In genomic region chr17:79007504-79008381, GRCh38 we compare ENCODE assay signal across 10 cellular contexts. TPM values are rescaled to one million over a fixed set of nuclear protein-coding genes. Genes with fewer than 3 reads are reported as not detected.
DNase-seq lines count a peak whose midpoint lies in the region; ATAC-seq, FAIRE-seq and TF ChIP-seq lines count a peak whose summit lies in the region.
"Had no signal": no experiment of that assay in that cellular context is flagged by ENCODE, and none has a peak within 500 bp of the region (broad histone marks: within the 10 kb centered on the region; RNA-seq: fewer than 3 reads in every experiment).

No MANE protein-coding gene starts in this region.

- FAIRE-seq in keratinocyte (lab: Jason Lieb, UNC): peak; percentile 44

- peaks cover 2% of the 10 kb centered on the region for H3K9me1 ChIP-seq in keratinocyte (ENCODE audit: control insufficient read depth, extremely low read depth, insufficient read depth, low read length)

- peaks cover 60% of the 10 kb centered on the region for H3K79me2 ChIP-seq in keratinocyte (ENCODE audit: control insufficient read depth, insufficient read depth, low read length)

- H3K4me1 ChIP-seq in keratinocyte (ENCODE audit: control insufficient read depth, extremely low read depth, insufficient read depth, low read length) (peaks cover 52% of the 10 kb centered on the region), stomach (peaks cover 49 to 64% (median 60%) of the 10 kb centered on the region in 4 donors)

- peaks cover under 1% of the 10 kb centered on the region for H3K27me3 Mint-ChIP-seq in activated CD8-positive, alpha-beta memory T cell treated with anti-CD3 and anti-CD28 coated beads, Interleukin-2, amount 10 ng/mL, durations not matched to agents 7 days and 5 days
- no peaks in the 10 kb centered on the region for H3K27me3 Mint-ChIP-seq in activated T-helper 17 cell treated with anti-CD3 and anti-CD28 coated beads, Interleukin-2, amount 50 U/mL, for 72 hours

- H3K4me1 Mint-ChIP-seq in activated CD8-positive, alpha-beta memory T cell treated with anti-CD3 and anti-CD28 coated beads, Interleukin-2, amount 10 ng/mL, durations not matched to agents 7 days and 5 days: peaks cover 44% of the 10 kb centered on the region
- H3K4me1 Mint-ChIP-seq in activated T-helper 17 cell treated with anti-CD3 and anti-CD28 coated beads, Interleukin-2, amount 50 U/mL, for 72 hours: peaks cover 25% of the 10 kb centered on the region

- no peak overlapping the region for H2AFZ ChIP-seq in keratinocyte (ENCODE audit: control insufficient read depth, low read length)

- DNase-seq in activated CD8-positive, alpha-beta memory T cell treated with anti-CD3 and anti-CD28 coated beads, Interleukin-2, amount 10 ng/mL, durations not matched to agents 7 days and 5 days: no peak
- no peak for DNase-seq in activated CD8-positive, alpha-beta memory T cell treated with anti-CD3 and anti-CD28 coated beads for 24 hours
- no peak for DNase-seq in keratinocyte (ENCODE audit: low read depth, low spot score)
- no peak for DNase-seq in stomach
- no peak for DNase-seq in NCI-H146 treated with DMSO at 0.1 percent for 48 hours (lab: John Stamatoyannopoulos, UW; ENCODE audit: unreplicated experiment)
- DNase-seq in effector CD4-positive, alpha-beta T cell: no peak
- DNase-seq: C1 segment of cervical spinal cord had no signal

- H3K36me3 ChIP-seq in keratinocyte (ENCODE audit: control insufficient read depth in 2 of 2, extremely low read depth in 1 of 2, insufficient read depth in 2 of 2, low read length in 2 of 2): peaks cover 7 to 20% of the 10 kb centered on the region in 2 experiments
- peaks cover 0 to 8% (median under 1%) of the 10 kb centered on the region in 4 donors for H3K36me3 ChIP-seq in stomach
- H3K36me3 ChIP-seq: right atrium auricular region had no signal

- no peaks in the 10 kb centered on the region for H3K9me3 Mint-ChIP-seq in activated CD8-positive, alpha-beta memory T cell treated with anti-CD3 and anti-CD28 coated beads, Interleukin-2, amount 10 ng/mL, durations not matched to agents 7 days and 5 days (ENCODE audit: low read depth)
- no peaks in the 10 kb centered on the region for H3K9me3 Mint-ChIP-seq in activated T-helper 17 cell treated with anti-CD3 and anti-CD28 coated beads, Interleukin-2, amount 50 U/mL, for 72 hours

- peaks cover 5% of the 10 kb centered on the region for H4K20me1 ChIP-seq in keratinocyte (ENCODE audit: control insufficient read depth, extremely low read depth, insufficient read depth, low read length)

- intact Hi-C loops in stomach (cut with DNase I; ENCODE audit: low total_unique reads): no loop called here

- H3K4me3 Mint-ChIP-seq in activated CD8-positive, alpha-beta memory T cell treated with anti-CD3 and anti-CD28 coated beads, Interleukin-2, amount 10 ng/mL, durations not matched to agents 7 days and 5 days: peak overlapping the region; percentile 85
- H3K4me3 Mint-ChIP-seq in activated T-helper 17 cell treated with anti-CD3 and anti-CD28 coated beads, Interleukin-2, amount 50 U/mL, for 72 hours: peak overlapping the region; percentile 96

- TF ChIP-seq POLR2A in stomach (IDR thresholded peaks at IDR 0.05): no peak

- peak overlapping the region; percentile 92 for H3K9ac ChIP-seq in keratinocyte (ENCODE audit: control insufficient read depth, extremely low read depth, insufficient read depth, low read length)

- peaks cover 3% of the 10 kb centered on the region for H3K36me3 Mint-ChIP-seq in activated CD8-positive, alpha-beta memory T cell treated with anti-CD3 and anti-CD28 coated beads, Interleukin-2, amount 10 ng/mL, durations not matched to agents 7 days and 5 days
- H3K36me3 Mint-ChIP-seq in activated T-helper 17 cell treated with anti-CD3 and anti-CD28 coated beads, Interleukin-2, amount 50 U/mL, for 72 hours (ENCODE audit: low read depth): peaks cover 38% of the 10 kb centered on the region

- dilution Hi-C loops in keratinocyte (cut with MboI; ENCODE audit: extremely low pct_ligation_motif_present, low sequenced_read_pairs): no loop called here

- CTCF ChIA-PET in activated CD8-positive, alpha-beta memory T cell treated with anti-CD3 and anti-CD28 coated beads, Interleukin-2, amount 10 ng/mL, durations not matched to agents 7 days and 5 days (lab: Charles Lee): interaction anchor here (0.8 to 1.5 kb wide), 4 partner anchors 11 to 66 kb away, joined by 3 to 4 read pairs (median 3); partner anchors contain the start of gene LGALS3BP

- H3K27ac ChIP-seq in keratinocyte (ENCODE audit: control insufficient read depth, insufficient read depth, low read length) (peak overlapping the region; percentile 88), stomach (peak overlapping the region; percentile 1 to 95 (median 86))

- no peak for TF ChIP-seq EP300 in stomach (IDR thresholded peaks at IDR 0.05)

- peak overlapping the region in 2 of 3 experiments; percentile 86 to 90 for H3K4me3 ChIP-seq in keratinocyte (ENCODE audit: control insufficient read depth in 2 of 3, extremely low read depth in 1 of 3, insufficient read depth in 2 of 3, low read depth in 1 of 3, low read length in 3 of 3)
- peak overlapping the region in 3 of 4 donors; percentile 79 to 92 (median 88) for H3K4me3 ChIP-seq in stomach

- H3K27me3 ChIP-seq in keratinocyte (ENCODE audit: control insufficient read depth, extremely low read depth, insufficient read depth, low read length) (no peaks in the 10 kb centered on the region), stomach (no peaks in the 10 kb centered on the region)
- H3K27me3 ChIP-seq: right atrium auricular region had no signal

- no peak for ATAC-seq in activated CD8-positive, alpha-beta memory T cell treated with anti-CD3 and anti-CD28 coated beads, Interleukin-2, amount 10 ng/mL, durations not matched to agents 7 days and 5 days
- ATAC-seq in activated T-helper 17 cell treated with anti-CD3 and anti-CD28 coated beads, Interleukin-2, amount 50 U/mL, for 72 hours (replicated peaks): no peak
- ATAC-seq in HG03108 (IDR thresholded peaks at IDR 0.05; ENCODE audit: unreplicated experiment): no peak

- no peaks in the 10 kb centered on the region for H3K9me3 ChIP-seq in keratinocyte (ENCODE audit: control insufficient read depth, low read depth, low read length)
- H3K9me3 ChIP-seq in stomach: no peaks in the 10 kb centered on the region
- H3K9me3 ChIP-seq: right atrium auricular region had no signal

- TF ChIP-seq CTCF in keratinocyte (optimal IDR thresholded peaks at IDR 0.05 in 1 of 3, IDR thresholded peaks at IDR 0.05 in 1 of 3, conservative IDR thresholded peaks at IDR 0.05 in 1 of 3; ENCODE audit: extremely low read depth in 1 of 3, insufficient read depth in 2 of 3, low read length in 3 of 3): no peak
- TF ChIP-seq CTCF in stomach (IDR thresholded peaks at IDR 0.05): no peak

- peak overlapping the region; percentile 95 for H3K4me2 ChIP-seq in keratinocyte (ENCODE audit: control insufficient read depth, extremely low read depth, insufficient read depth, low read depth, low read length)

- WGBS in stomach, 5 donors: 42 to 65% (median 50%) methylated on average over 21 of the region's 21 CpGs

- H3K27ac Mint-ChIP-seq in activated CD8-positive, alpha-beta memory T cell treated with anti-CD3 and anti-CD28 coated beads, Interleukin-2, amount 10 ng/mL, durations not matched to agents 7 days and 5 days: peak overlapping the region; percentile 93
- H3K27ac Mint-ChIP-seq in activated T-helper 17 cell treated with anti-CD3 and anti-CD28 coated beads, Interleukin-2, amount 50 U/mL, for 72 hours: peak overlapping the region; percentile 99

RNA-seq across cellular contexts. Expression of gene CANT1, which starts 1.8 kb away (rescaled TPM):
- 10 to 100 TPM; 67.2 to 78.3 TPM for total RNA-seq in activated CD8-positive, alpha-beta memory T cell treated with anti-CD3 and anti-CD28 coated beads, Interleukin-2, amount 10 ng/mL, durations not matched to agents 7 days and 5 days
- total RNA-seq in activated T-helper 17 cell treated with anti-CD3 and anti-CD28 coated beads, Interleukin-2, amount 50 U/mL, for 72 hours: 10 to 100 TPM; 67.8 to 73.8 TPM
- polyA plus RNA-seq in keratinocyte (53.2 to 78.1 TPM (median 54.6 TPM) in 3 replicates), stomach (10 to 100 TPM; 16.6 to 20.9 (median 18.1) TPM)
- polyA plus RNA-seq in keratinocyte (2011; ENCODE audit: low read depth): 14.4 TPM
- polyA plus RNA-seq in keratinocyte (2011; cell fraction: cytosol; rRNA removed): 46.5 and 62.9 TPM in 2 replicates
- 101 and 111 TPM in 2 replicates for polyA plus RNA-seq in keratinocyte (2011; cell fraction: nucleus; rRNA removed)
- polyA plus RNA-seq in keratinocyte (2012; ENCODE audit: low replicate concordance): 37.7 and 65.6 TPM in 2 replicates
- polyA minus RNA-seq in keratinocyte: 62.2 to 79.7 TPM (median 66.9 TPM) in 3 replicates
- 106 TPM for polyA minus RNA-seq in keratinocyte (2011; cell fraction: cytosol; rRNA and poly(A)+ RNA removed)
- 120 and 137 TPM in 2 replicates for polyA minus RNA-seq in keratinocyte (2011; cell fraction: nucleus; rRNA and poly(A)+ RNA removed)
- 100 to 1,000 TPM in 1 of 5 donors, 10 to 100 TPM in 4; 31.2 to 151 (median 70.1) TPM for total RNA-seq in stomach

RNA-seq across cellular contexts. Expression of gene C1QTNF1, which starts 16.2 kb away (rescaled TPM):
- total RNA-seq in activated CD8-positive, alpha-beta memory T cell treated with anti-CD3 and anti-CD28 coated beads, Interleukin-2, amount 10 ng/mL, durations not matched to agents 7 days and 5 days: not detected
- total RNA-seq in activated T-helper 17 cell treated with anti-CD3 and anti-CD28 coated beads, Interleukin-2, amount 50 U/mL, for 72 hours: not detected
- polyA plus RNA-seq in keratinocyte (6.6 to 17.2 TPM (median 14.3 TPM) in 3 replicates), stomach (10 to 100 TPM in 2 of 3 donors, 1 to 10 TPM in 1; 2.9 to 18.2 (median 15.3) TPM)
- polyA plus RNA-seq in keratinocyte (2011; ENCODE audit: low read depth): 0.25 TPM
- 9.6 and 17.3 TPM in 2 replicates for polyA plus RNA-seq in keratinocyte (2011; cell fraction: cytosol; rRNA removed)
- polyA plus RNA-seq in keratinocyte (2011; cell fraction: nucleus; rRNA removed): 22.3 and 34.7 TPM in 2 replicates
- polyA plus RNA-seq in keratinocyte (2012; ENCODE audit: low replicate concordance): 1.2 and 18.7 TPM in 2 replicates
- 7.8 to 26.3 TPM (median 17.1 TPM) in 3 replicates for polyA minus RNA-seq in keratinocyte
- polyA minus RNA-seq in keratinocyte (2011; cell fraction: cytosol; rRNA and poly(A)+ RNA removed): 31.3 TPM
- polyA minus RNA-seq in keratinocyte (2011; cell fraction: nucleus; rRNA and poly(A)+ RNA removed): 28.9 and 39.9 TPM in 2 replicates
- 10 to 100 TPM in 3 of 5 donors, 1 to 10 TPM in 2; 6.4 to 20.3 (median 10.1) TPM for total RNA-seq in stomach

RNA-seq across cellular contexts. Expression of gene LGALS3BP, which starts 28.0 kb away (rescaled TPM):
- 100 to 1,000 TPM in 1 of 2 experiments, 10 to 100 TPM in 1; 75.7 to 162 TPM for total RNA-seq in activated CD8-positive, alpha-beta memory T cell treated with anti-CD3 and anti-CD28 coated beads, Interleukin-2, amount 10 ng/mL, durations not matched to agents 7 days and 5 days
- total RNA-seq in activated T-helper 17 cell treated with anti-CD3 and anti-CD28 coated beads, Interleukin-2, amount 50 U/mL, for 72 hours: 10 to 100 TPM; 44.8 to 48.2 TPM
- polyA plus RNA-seq in keratinocyte (53.0 to 137 TPM (median 97.1 TPM) in 3 replicates), stomach (100 to 1,000 TPM in 2 of 3 donors, 10 to 100 TPM in 1; 63.4 to 212 (median 172) TPM)
- 16.5 TPM for polyA plus RNA-seq in keratinocyte (2011; ENCODE audit: low read depth)
- 63.1 and 93.6 TPM in 2 replicates for polyA plus RNA-seq in keratinocyte (2011; cell fraction: cytosol; rRNA removed)
- 277 and 483 TPM in 2 replicates for polyA plus RNA-seq in keratinocyte (2011; cell fraction: nucleus; rRNA removed)
- 33.5 and 219 TPM in 2 replicates for polyA plus RNA-seq in keratinocyte (2012; ENCODE audit: low replicate concordance)
- 91.3 to 288 TPM (median 137 TPM) in 3 replicates for polyA minus RNA-seq in keratinocyte
- polyA minus RNA-seq in keratinocyte (2011; cell fraction: cytosol; rRNA and poly(A)+ RNA removed): 237 TPM
- 457 and 590 TPM in 2 replicates for polyA minus RNA-seq in keratinocyte (2011; cell fraction: nucleus; rRNA and poly(A)+ RNA removed)
- 100 to 1,000 TPM in 4 of 5 donors, 10 to 100 TPM in 1; 94.5 to 625 (median 434) TPM for total RNA-seq in stomach

Comparison
In these comparisons a context has a peak if more than half of its experiments do, and no peak if none do; other contexts are left out.
1. RNA of gene C1QTNF1, which starts 16.2 kb away (total RNA-seq): 6.4 to 20.3 TPM in stomach; not detected in activated CD8-positive, alpha-beta memory T cell treated with anti-CD3 and anti-CD28 coated beads, Interleukin-2, amount 10 ng/mL, durations not matched to agents 7 days and 5 days and not detected in activated T-helper 17 cell treated with anti-CD3 and anti-CD28 coated beads, Interleukin-2, amount 50 U/mL, for 72 hours; every median in the first group is over 4 times any median in the second.